Comparison of ENCODE assay signal across 23 cellular contexts in the genomic region with DNA sequence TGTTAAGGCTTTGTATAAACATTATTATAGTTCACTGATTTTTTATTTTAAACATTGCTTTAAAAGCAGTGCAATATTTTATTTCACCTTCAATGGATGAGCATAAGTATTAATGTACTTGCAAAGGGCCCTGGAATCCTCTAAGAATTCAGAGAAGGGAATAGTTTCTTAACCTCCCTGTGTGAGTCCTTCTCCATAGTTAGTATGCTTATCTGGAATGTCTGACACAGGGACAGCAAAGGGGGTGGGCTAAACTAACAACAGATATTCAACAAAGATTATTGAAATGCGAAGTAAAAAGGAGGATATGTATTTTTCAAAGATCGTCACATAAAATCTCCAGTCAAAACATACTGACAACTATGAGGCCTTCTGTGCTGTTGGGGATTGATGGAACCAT.
"Had no signal": no experiment of that assay in that cellular context is flagged by ENCODE, and none has a peak within 500 bp of the region (broad histone marks: within the 10 kb centered on the region; RNA-seq: fewer than 3 reads in every experiment).

No MANE protein-coding gene starts in this region.

- ATAC-seq: effector memory CD8-positive, alpha-beta T cell; esophagus mucosa; gastrocnemius medialis; heart right ventricle; left cardiac atrium; left lung; left ventricle myocardium superior; lower lobe of right lung; mucosa of descending colon had no signal

- H3K36me3 ChIP-seq: esophagus squamous epithelium, gastrocnemius medialis, heart right ventricle, left lung, lower lobe of right lung had no signal

- H3K4me3 ChIP-seq: coronary artery, esophagus squamous epithelium, gastrocnemius medialis, heart right ventricle, left lung, lower lobe of right lung, mucosa of descending colon had no signal

- H3K27ac ChIP-seq: coronary artery, epithelial cell of prostate, esophagus squamous epithelium, gastrocnemius medialis, heart right ventricle, left lung, lower lobe of right lung had no signal

- H3K27me3 ChIP-seq: esophagus squamous epithelium, gastrocnemius medialis, heart right ventricle, left lung had no signal

- H3K27ac Mint-ChIP-seq: effector memory CD8-positive, alpha-beta T cell; endodermal cell; naive B cell had no signal

- H3K9me3 Mint-ChIP-seq: endodermal cell, naive B cell had no signal

- H3K4me3 Mint-ChIP-seq: effector memory CD8-positive, alpha-beta T cell; endodermal cell; naive B cell had no signal

- DNase-seq: dermis blood vessel endothelial cell; effector CD8-positive, alpha-beta T cell; effector memory CD8-positive, alpha-beta T cell; endodermal cell; erythroblast; esophagus squamous epithelium; foreskin fibroblast; foreskin melanocyte; gastrocnemius medialis; glutamatergic neuron; head of caudate nucleus; heart right ventricle; hippocampal formation; left cardiac atrium; left lung; left ventricle myocardium superior; lower lobe of right lung; mesenchymal stem cell; naive B cell had no signal

- H3K4me1 Mint-ChIP-seq: endodermal cell, naive B cell had no signal

- H3K4me1 ChIP-seq: esophagus squamous epithelium, gastrocnemius medialis, heart right ventricle, left lung, lower lobe of right lung had no signal

- H3K36me3 Mint-ChIP-seq: naive B cell had no signal

- H3K27me3 Mint-ChIP-seq: effector memory CD8-positive, alpha-beta T cell; naive B cell had no signal
